21 cellular contexts compared by ENCODE assay signal in genomic region chr7:22318376-22318775, GRCh38.
"Had no signal": no experiment of that assay in that cellular context is flagged by ENCODE, and none has a peak within 500 bp of the region (broad histone marks: within the 10 kb centered on the region; RNA-seq: fewer than 3 reads in every experiment).

No MANE protein-coding gene starts in this region.

- H3K27ac ChIP-seq: coronary artery, SJSA1 had no signal

- DNase-seq: activated CD4-positive, alpha-beta memory T cell treated with anti-CD3 and anti-CD28 coated beads for 36 hours; activated CD4-positive, alpha-beta T cell treated with anti-CD3 and anti-CD28 coated beads, Interleukin-2, amount 10 ng/mL, durations not matched to agents 24 days and 14 days; activated CD4-positive, CD25-positive, alpha-beta regulatory T cell treated with anti-CD3 and anti-CD28 coated beads, Interleukin-2, amount 50 U/mL, for 72 hours; activated CD8-positive, alpha-beta memory T cell treated with anti-CD3 and anti-CD28 coated beads for 24 hours; activated gamma-delta T cell; activated naive CD4-positive, alpha-beta T cell treated with anti-CD3 and anti-CD28 coated beads for 36 hours; activated T-cell treated with anti-CD3 and anti-CD28 coated beads, Interleukin-2, amount 50 U/mL, for 4 hours; anterior cingulate cortex; central memory CD4-positive, alpha-beta T cell; MM.1S; NCI-H1105; NCI-H1436; NCI-H187; NCI-H2081; NCI-H446 treated with DMSO at 0.1 percent for 48 hours; NCI-H526 treated with DMSO at 0.1 percent for 48 hours; PC-3; SHP77; SW 1271 had no signal
